ENCODE assay signal across 8 cellular contexts in the genomic region with DNA sequence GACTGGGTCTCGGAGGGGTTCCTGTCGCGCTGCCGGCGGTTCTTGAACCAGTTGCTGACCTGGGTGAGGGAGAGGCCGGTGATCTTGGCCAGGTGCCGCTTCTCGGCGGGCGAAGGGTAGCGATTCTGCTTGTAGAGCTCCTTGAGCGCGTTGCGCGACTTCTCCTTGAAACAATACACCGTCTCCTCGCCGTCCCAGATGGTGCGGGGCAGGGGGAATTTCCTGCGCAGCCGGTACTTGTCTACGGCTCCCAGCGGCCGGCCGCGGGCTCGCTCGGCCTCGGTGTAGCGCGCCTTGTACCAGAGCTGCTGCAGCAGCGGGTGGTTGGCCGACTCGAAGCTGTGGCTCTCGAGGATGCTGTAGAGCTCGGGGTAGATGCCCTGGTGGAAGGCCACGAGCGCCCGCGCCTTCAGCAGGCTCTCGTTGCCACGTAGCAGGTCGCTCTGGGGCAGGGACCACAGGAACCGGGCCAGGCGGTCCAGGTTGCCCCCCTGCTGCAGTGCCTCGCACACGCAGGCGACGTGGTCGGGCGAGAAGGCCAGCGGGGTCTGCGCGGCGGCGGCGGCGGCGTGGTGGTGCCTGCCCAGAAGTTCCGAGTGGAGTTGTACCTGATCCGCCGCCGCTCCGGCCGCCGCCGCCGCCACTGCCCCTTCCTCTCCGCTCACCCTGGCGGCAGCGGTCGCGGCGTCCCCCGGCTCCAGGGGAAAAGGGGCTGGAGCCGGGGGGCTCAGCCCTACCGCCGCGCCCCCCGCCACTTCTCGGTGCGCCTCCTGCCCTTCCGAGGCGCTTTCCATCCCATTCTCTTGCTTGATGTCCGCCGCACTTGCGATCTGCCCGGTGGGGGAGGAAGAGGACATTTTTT. TPM values are rescaled to one million over a fixed set of nuclear protein-coding genes. Genes with fewer than 3 reads are reported as not detected.
DNase-seq lines count a peak whose midpoint lies in the region; ATAC-seq and TF ChIP-seq lines count a peak whose summit lies in the region.

No MANE protein-coding gene starts in this region.

- TF ChIP-seq CTCF in HL-60 (IDR thresholded peaks at IDR 0.05; ENCODE audit: insufficient read depth, low read length), result no peak

- no peak overlapping the region for H3K27ac ChIP-seq in HL-60 (replicated peaks)

- H3K27me3 ChIP-seq in HL-60 (ENCODE audit: insufficient read depth, poor library complexity, severe bottlenecking), result peaks cover 59% of the 10 kb centered on the region

- H3K4me1 Mint-ChIP-seq in central memory CD8-positive, alpha-beta T cell, result peaks cover 16% of the 10 kb centered on the region

- no peak overlapping the region for H3K27ac Mint-ChIP-seq in central memory CD8-positive, alpha-beta T cell (ENCODE audit: low read depth)

- peaks cover 94% of the 10 kb centered on the region for H3K27me3 Mint-ChIP-seq in central memory CD8-positive, alpha-beta T cell

- peak; percentile 49 for ATAC-seq in GM18502 (IDR thresholded peaks at IDR 0.05; ENCODE audit: poor library complexity, unreplicated experiment)
- ATAC-seq in central memory CD8-positive, alpha-beta T cell (replicated peaks; ENCODE audit: extremely low read depth, poor library complexity, severe bottlenecking), result peak; percentile 39
- peak; percentile 52 for ATAC-seq in left colon
- no peak for ATAC-seq in HG03025 (IDR thresholded peaks at IDR 0.05; ENCODE audit: low FRiP score, unreplicated experiment)

- peak overlapping the region; percentile 74 for H3K4me3 ChIP-seq in HL-60 (replicated peaks; ENCODE audit: insufficient read depth, low read length)

- intact Hi-C loops in left colon (cut with DNase I, micrococcal nuclease), result no loop called here

- peak overlapping the region; percentile 82 for H3K4me3 Mint-ChIP-seq in central memory CD8-positive, alpha-beta T cell

- no peaks in the 10 kb centered on the region for H3K9me3 Mint-ChIP-seq in central memory CD8-positive, alpha-beta T cell

- H3K36me3 Mint-ChIP-seq in central memory CD8-positive, alpha-beta T cell (ENCODE audit: insufficient read depth), result peaks cover 9% of the 10 kb centered on the region

- DNase-seq in AG08395 (ENCODE audit: low spot score), result peak; percentile 39
- peak in 1 of 2 experiments; percentile 37 for DNase-seq in HL-60 (ENCODE audit: low read depth in 1 of 2, low spot score in 1 of 2)
- peak in 3 of 5 donors; percentile 5 to 47 (median 16) for DNase-seq in T-helper 1 cell
- no peak for DNase-seq in central memory CD8-positive, alpha-beta T cell (ENCODE audit: low spot score in 2 of 2)
- peak; percentile 25 to 44 for DNase-seq in left colon
- DNase-seq in stimulated activated CD4-positive, alpha-beta T cell treated with anti-CD3 and anti-CD28 coated beads, TNF-alpha, amount 100 ng/mL, for 4 hours (ENCODE audit: low read depth in 3 of 3), result peak in 2 of 3 experiments; percentile 9 to 10

RNA-seq across cellular contexts. Expression of a gene that starts 0.7 kb away (rescaled TPM):
- under 1 TPM; 0.09 to 0.11 TPM for total RNA-seq in left colon

RNA-seq across cellular contexts. Expression of a gene that starts 11.1 kb away (rescaled TPM):
- 10 to 100 TPM; 11.1 to 12.0 TPM for total RNA-seq in left colon

Comparison
In these comparisons a context has a peak if more than half of its experiments do, and no peak if none do; other contexts are left out.
1. DNase-seq: peak in AG08395 (single experiment), T-helper 1 cell (3 of 5), left colon (2 of 2) and stimulated activated CD4-positive, alpha-beta T cell treated with anti-CD3 and anti-CD28 coated beads, TNF-alpha, amount 100 ng/mL, for 4 hours (2 of 3); none in central memory CD8-positive, alpha-beta T cell (0 of 2).